In the genomic region with DNA sequence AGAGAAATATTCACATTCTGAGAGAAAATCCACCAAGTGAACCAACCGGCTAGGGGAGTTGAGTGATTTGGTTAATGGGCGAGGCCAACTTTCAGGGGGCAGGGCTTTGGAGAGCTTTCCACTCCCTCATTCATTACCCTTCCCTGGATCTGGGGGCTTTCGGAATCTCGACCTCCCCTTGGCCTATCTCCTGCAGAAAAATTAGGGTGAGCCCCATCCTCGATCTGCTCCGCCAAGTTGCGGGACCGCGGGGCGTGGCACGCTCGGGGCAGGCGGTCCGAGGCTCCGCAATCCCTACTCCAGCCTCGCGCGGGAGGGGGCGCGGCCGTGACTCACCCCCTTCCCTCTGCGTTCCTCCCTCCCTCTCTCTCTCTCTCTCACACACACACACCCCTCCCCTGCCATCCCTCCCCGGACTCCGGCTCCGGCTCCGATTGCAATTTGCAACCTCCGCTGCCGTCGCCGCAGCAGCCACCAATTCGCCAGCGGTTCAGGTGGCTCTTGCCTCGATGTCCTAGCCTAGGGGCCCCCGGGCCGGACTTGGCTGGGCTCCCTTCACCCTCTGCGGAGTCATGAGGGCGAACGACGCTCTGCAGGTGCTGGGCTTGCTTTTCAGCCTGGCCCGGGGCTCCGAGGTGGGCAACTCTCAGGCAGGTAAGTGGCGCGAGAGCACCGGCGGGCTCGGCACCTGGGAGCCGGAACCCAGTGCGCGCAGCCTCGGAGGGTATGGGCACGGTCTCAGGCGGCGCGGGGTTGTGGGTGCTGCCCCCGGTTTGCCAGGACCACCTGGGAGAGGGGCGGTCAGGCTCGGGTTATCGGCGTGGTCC, we compare ENCODE assay signal across 7 cellular contexts. TPM values are rescaled to one million over a fixed set of nuclear protein-coding genes. Genes with fewer than 3 reads are reported as not detected.
A peak's percentile ranks its signal among the peaks of the same experiment; 100 is the strongest.
DNase-seq lines count a peak whose midpoint lies in the region; ATAC-seq, FAIRE-seq and TF ChIP-seq lines count a peak whose summit lies in the region.

A gene (plus strand): TSS at position 437 of the 827 bp plus-strand sequence. CDS start 136 bp downstream, at position 573.

- peaks cover 22% of the 10 kb centered on the region for H3K4me1 ChIP-seq in cardiac muscle cell (ENCODE audit: low read depth)
- peaks cover 5 to 15% (median 14%) of the 10 kb centered on the region in 3 donors for H3K4me1 ChIP-seq in pancreas
- peaks cover 0 to 33% (median 13%) of the 10 kb centered on the region in 4 donors for H3K4me1 ChIP-seq in tibial nerve

- peak; percentile 5; the same call in 1 of the 2 replicates for TF ChIP-seq RAD21 in Ishikawa (IDR thresholded peaks at IDR 0.05; ENCODE audit: low read depth)

- intact Hi-C loops in pancreas (cut with DNase I) = loop anchor here in 1 of 3 donors (5.0 kb wide), 1 partner anchor 37 kb away; a partner anchor contains a TSS

- peak within 1 kb of the TSS; percentile 36 for H3K27ac Mint-ChIP-seq in activated naive CD8-positive, alpha-beta T cell treated with anti-CD3 and anti-CD28 coated beads, Interleukin-2, amount 10 ng/mL, durations not matched to agents 7 days and 5 days

- H3K9me3 ChIP-seq in cardiac muscle cell (ENCODE audit: low read depth) (no peaks in the 10 kb centered on the region), pancreas (no peaks in the 10 kb centered on the region), tibial nerve (no peaks in the 10 kb centered on the region)

- POLR2A ChIA-PET in activated naive CD8-positive, alpha-beta T cell treated with anti-CD3 and anti-CD28 coated beads, Interleukin-2, amount 10 ng/mL, durations not matched to agents 7 days and 5 days (lab: Charles Lee) = interaction anchor here (0.6 to 4.2 kb wide), 5 partner anchors 15 to 49 kb away, joined by 3 to 47 read pairs (median 4); a partner anchor contains a TSS

- peaks cover 26% of the 10 kb centered on the region for H3K27me3 Mint-ChIP-seq in activated naive CD8-positive, alpha-beta T cell treated with anti-CD3 and anti-CD28 coated beads, Interleukin-2, amount 10 ng/mL, durations not matched to agents 7 days and 5 days

- no peak for FAIRE-seq in pancreas (lab: Jason Lieb, UNC)

- H3K27me3 ChIP-seq in cardiac muscle cell = no peaks in the 10 kb centered on the region
- H3K27me3 ChIP-seq in pancreas = no peaks in the 10 kb centered on the region
- H3K27me3 ChIP-seq in tibial nerve = no peaks in the 10 kb centered on the region

- TF ChIP-seq EP300 in Ishikawa (IDR thresholded peaks at IDR 0.05; ENCODE audit: borderline replicate concordance) (no peak; the same call in none of the 2 replicates), tibial nerve (IDR thresholded peaks at IDR 0.05) (peak in 1 of 2 donors; percentile 91)

- peaks cover 11% of the 10 kb centered on the region for H3K4me1 Mint-ChIP-seq in activated naive CD8-positive, alpha-beta T cell treated with anti-CD3 and anti-CD28 coated beads, Interleukin-2, amount 10 ng/mL, durations not matched to agents 7 days and 5 days

- DNase-seq in activated naive CD8-positive, alpha-beta T cell treated with anti-CD3 and anti-CD28 coated beads, Interleukin-2, amount 10 ng/mL, durations not matched to agents 7 days and 5 days = peak; percentile 73
- DNase-seq in cardiac muscle cell (ENCODE audit: low read depth in 1 of 2, low spot score in 1 of 2) (peak; percentile 81 to 82), pancreas (peak; percentile 88 to 92 (median 90)), tibial nerve (ENCODE audit: low spot score in 2 of 2) (peak; percentile 36 to 41)

- 1% methylated on average over 58 to 59 of the region's 59 CpGs for WGBS in pancreas, 2 donors
- WGBS in tibial nerve, 2 donors = 1% methylated on average over 54 to 56 of the region's 59 CpGs

- H3K36me3 ChIP-seq in cardiac muscle cell = no peaks in the 10 kb centered on the region
- H3K36me3 ChIP-seq in pancreas = peaks cover 0 to 3% (median 0%) of the 10 kb centered on the region in 3 donors
- no peaks in the 10 kb centered on the region for H3K36me3 ChIP-seq in tibial nerve

- TF ChIP-seq CTCF in cardiac muscle cell (IDR thresholded peaks at IDR 0.05; ENCODE audit: low read depth, low read length) (no peak), pancreas (IDR thresholded peaks at IDR 0.05) (no peak), tibial nerve (IDR thresholded peaks at IDR 0.05) (peak in 1 of 5 experiments; percentile 23)

- peak within 1 kb of the TSS; percentile 43 for H3K4me3 ChIP-seq in cardiac muscle cell
- H3K4me3 ChIP-seq in pancreas = peak within 1 kb of the TSS; percentile 43 to 91 (median 76)
- peak within 1 kb of the TSS; percentile 62 to 70 (median 66) for H3K4me3 ChIP-seq in tibial nerve

- ATAC-seq in GM18498 (IDR thresholded peaks at IDR 0.05; ENCODE audit: unreplicated experiment) (peak; percentile 43), SK-N-SH treated with all-trans-retinoic acid at 6 μM for 48 hours (peak; percentile 80), pancreas (peak; percentile 78 to 90 (median 86))
- ATAC-seq in activated naive CD8-positive, alpha-beta T cell treated with anti-CD3 and anti-CD28 coated beads, Interleukin-2, amount 10 ng/mL, durations not matched to agents 7 days and 5 days (ENCODE audit: low read depth) = peak; percentile 78

- no peaks in the 10 kb centered on the region for H3K36me3 Mint-ChIP-seq in activated naive CD8-positive, alpha-beta T cell treated with anti-CD3 and anti-CD28 coated beads, Interleukin-2, amount 10 ng/mL, durations not matched to agents 7 days and 5 days

- H3K4me3 Mint-ChIP-seq in activated naive CD8-positive, alpha-beta T cell treated with anti-CD3 and anti-CD28 coated beads, Interleukin-2, amount 10 ng/mL, durations not matched to agents 7 days and 5 days = peak within 1 kb of the TSS; percentile 82

- no peaks in the 10 kb centered on the region for H3K9me3 Mint-ChIP-seq in activated naive CD8-positive, alpha-beta T cell treated with anti-CD3 and anti-CD28 coated beads, Interleukin-2, amount 10 ng/mL, durations not matched to agents 7 days and 5 days

- TF ChIP-seq POLR2A in tibial nerve (IDR thresholded peaks at IDR 0.05) = peak in 1 of 2 donors; percentile 49

- peak within 1 kb of the TSS; percentile 63 for H3K27ac ChIP-seq in cardiac muscle cell
- peak within 1 kb of the TSS; percentile 94 to 97 (median 96) for H3K27ac ChIP-seq in pancreas
- peak within 1 kb of the TSS; percentile 43 to 95 (median 93) for H3K27ac ChIP-seq in tibial nerve

TF ChIP-seq in Ishikawa, 13 proteins besides CTCF, POLR2A, EP300 and RAD21:
- peak; percentile 97 for TF ChIP-seq ZBTB7A (IDR thresholded peaks at IDR 0.05; ENCODE audit: low read depth)
- TF ChIP-seq, protein P1, sequence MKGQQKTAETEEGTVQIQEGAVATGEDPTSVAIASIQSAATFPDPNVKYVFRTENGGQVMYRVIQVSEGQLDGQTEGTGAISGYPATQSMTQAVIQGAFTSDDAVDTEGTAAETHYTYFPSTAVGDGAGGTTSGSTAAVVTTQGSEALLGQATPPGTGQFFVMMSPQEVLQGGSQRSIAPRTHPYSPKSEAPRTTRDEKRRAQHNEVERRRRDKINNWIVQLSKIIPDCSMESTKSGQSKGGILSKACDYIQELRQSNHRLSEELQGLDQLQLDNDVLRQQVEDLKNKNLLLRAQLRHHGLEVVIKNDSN (IDR thresholded peaks at IDR 0.05) = peak; percentile 30; the same call in 1 of the 2 replicates
- no peak for TF ChIP-seq FOXM1 (IDR thresholded peaks at IDR 0.05; ENCODE audit: borderline replicate concordance, low read depth)
- peak; percentile 58 for TF ChIP-seq TAF1 (IDR thresholded peaks at IDR 0.05; ENCODE audit: low read depth)
- TF ChIP-seq TCF12 (IDR thresholded peaks at IDR 0.05; ENCODE audit: low read depth) = peak; percentile 67
- TF ChIP-seq, protein P2, sequence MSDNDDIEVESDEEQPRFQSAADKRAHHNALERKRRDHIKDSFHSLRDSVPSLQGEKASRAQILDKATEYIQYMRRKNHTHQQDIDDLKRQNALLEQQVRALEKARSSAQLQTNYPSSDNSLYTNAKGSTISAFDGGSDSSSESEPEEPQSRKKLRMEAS (IDR thresholded peaks at IDR 0.05) = peak; percentile 91
- TF ChIP-seq NFIC (IDR thresholded peaks at IDR 0.05) = no peak; the same call in 1 of the 2 replicates
- 0 out of 2 replicates have a peak, but pooled peaks have one; percentile 7 for TF ChIP-seq CREB1 (IDR thresholded peaks at IDR 0.05; ENCODE audit: low read depth)
- no peak; the same call in none of the 2 replicates for TF ChIP-seq YY1 (IDR thresholded peaks at IDR 0.05; ENCODE audit: low read depth)
- no peak; the same call in 1 of the 2 replicates for TF ChIP-seq TEAD4 (IDR thresholded peaks at IDR 0.05)
- TF ChIP-seq EGR1 (IDR thresholded peaks at IDR 0.05) = no peak

TF ChIP-seq in SK-N-SH treated with all-trans-retinoic acid at 6 μM for 48 hours, 23 proteins besides CTCF, POLR2A, EP300 and RAD21 (continues in another document):
- TF ChIP-seq ZC3H10 (CRISPR knock-in tag; IDR thresholded peaks at IDR 0.05) (no peak), ESRRG (CRISPR knock-in tag; IDR thresholded peaks at IDR 0.05) (no peak)
- TF ChIP-seq, protein P3, sequence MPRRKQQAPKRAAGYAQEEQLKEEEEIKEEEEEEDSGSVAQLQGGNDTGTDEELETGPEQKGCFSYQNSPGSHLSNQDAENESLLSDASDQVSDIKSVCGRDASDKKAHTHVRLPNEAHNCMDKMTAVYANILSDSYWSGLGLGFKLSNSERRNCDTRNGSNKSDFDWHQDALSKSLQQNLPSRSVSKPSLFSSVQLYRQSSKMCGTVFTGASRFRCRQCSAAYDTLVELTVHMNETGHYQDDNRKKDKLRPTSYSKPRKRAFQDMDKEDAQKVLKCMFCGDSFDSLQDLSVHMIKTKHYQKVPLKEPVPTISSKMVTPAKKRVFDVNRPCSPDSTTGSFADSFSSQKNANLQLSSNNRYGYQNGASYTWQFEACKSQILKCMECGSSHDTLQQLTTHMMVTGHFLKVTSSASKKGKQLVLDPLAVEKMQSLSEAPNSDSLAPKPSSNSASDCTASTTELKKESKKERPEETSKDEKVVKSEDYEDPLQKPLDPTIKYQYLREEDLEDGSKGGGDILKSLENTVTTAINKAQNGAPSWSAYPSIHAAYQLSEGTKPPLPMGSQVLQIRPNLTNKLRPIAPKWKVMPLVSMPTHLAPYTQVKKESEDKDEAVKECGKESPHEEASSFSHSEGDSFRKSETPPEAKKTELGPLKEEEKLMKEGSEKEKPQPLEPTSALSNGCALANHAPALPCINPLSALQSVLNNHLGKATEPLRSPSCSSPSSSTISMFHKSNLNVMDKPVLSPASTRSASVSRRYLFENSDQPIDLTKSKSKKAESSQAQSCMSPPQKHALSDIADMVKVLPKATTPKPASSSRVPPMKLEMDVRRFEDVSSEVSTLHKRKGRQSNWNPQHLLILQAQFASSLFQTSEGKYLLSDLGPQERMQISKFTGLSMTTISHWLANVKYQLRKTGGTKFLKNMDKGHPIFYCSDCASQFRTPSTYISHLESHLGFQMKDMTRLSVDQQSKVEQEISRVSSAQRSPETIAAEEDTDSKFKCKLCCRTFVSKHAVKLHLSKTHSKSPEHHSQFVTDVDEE (CRISPR knock-in tag; IDR thresholded peaks at IDR 0.05) = no peak

RNA-seq across cellular contexts. Expression of the gene that starts here (rescaled TPM):
- total RNA-seq in activated naive CD8-positive, alpha-beta T cell treated with anti-CD3 and anti-CD28 coated beads, Interleukin-2, amount 10 ng/mL, durations not matched to agents 7 days and 5 days = 1 to 10 TPM; 7.1 to 8.1 TPM
- total RNA-seq in cardiac muscle cell (22.0 and 26.6 TPM in 2 replicates), pancreas (100 to 1,000 TPM in 1 of 6 donors, 10 to 100 TPM in 5; 29.5 to 106 (median 50.7) TPM), tibial nerve (100 to 1,000 TPM in 2 of 4 donors, 10 to 100 TPM in 2; 90.6 to 165 (median 99.8) TPM)
- polyA plus RNA-seq in cardiac muscle cell (10.5 and 21.0 TPM in 2 replicates), pancreas (10 to 100 TPM; 35.1 to 50.1 TPM)

Comparison
In these comparisons a context has a peak if more than half of its experiments do, and no peak if none do; other contexts are left out.
1. Peak in every context shown above with its lines: DNase-seq, ATAC-seq, H3K4me3 ChIP-seq and H3K27ac ChIP-seq.
2. DNase-seq: peak in every context shown above with its lines; median percentile 90 in pancreas; 82 in cardiac muscle cell; 73 in activated naive CD8-positive, alpha-beta T cell treated with anti-CD3 and anti-CD28 coated beads, Interleukin-2, amount 10 ng/mL, durations not matched to agents 7 days and 5 days; 38 in tibial nerve.